1 cellular context compared by ENCODE assay signal in the genomic region with DNA sequence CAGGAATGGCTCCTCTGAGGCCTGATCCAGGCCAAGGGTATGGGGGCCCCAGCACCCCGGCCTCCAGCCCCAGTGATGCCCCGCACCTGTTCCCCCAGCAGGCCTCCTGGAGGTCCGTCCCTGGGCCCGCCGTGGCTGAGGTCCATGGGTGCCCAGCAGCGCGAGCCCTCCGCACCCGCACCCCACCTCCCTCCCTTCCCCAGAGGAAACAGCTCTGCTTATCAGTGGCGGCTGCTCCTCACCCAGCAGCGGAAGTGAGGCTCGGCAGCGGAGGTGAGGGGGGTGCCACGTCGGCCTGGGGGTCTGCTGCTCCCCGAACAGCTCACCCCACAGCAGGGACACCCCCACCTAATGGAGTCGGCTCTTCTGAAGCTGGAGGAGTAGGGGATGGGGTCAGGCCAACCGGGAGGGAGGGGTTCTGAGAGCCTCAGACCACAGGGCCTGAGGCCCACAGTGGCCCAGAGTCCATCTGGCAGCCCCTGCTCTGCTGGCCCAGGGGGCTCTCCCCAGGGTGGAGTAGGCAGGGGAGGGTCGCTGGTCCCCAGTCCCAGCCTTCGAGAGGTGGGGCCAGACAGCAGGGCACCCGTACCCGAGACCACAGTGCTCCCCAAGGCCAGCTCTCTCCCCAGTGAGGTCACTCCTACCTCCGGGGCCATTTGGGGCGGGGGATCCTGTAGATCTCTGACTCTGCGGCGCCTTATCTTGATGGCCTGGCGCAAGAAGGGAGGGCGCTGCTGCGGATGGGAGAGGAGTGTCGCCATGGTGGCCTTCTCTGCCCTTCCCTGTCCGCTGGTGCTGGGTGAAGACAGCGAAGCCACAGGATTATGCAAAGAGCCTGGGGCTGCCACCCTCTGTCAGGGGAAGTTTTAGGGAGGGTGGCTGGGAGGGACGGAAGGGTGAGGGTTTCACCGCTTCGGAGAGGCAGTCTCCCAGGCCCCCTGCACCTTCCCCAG.
TF ChIP-seq lines count a peak whose summit lies in the region.

TSS of gene UNC13D (minus strand) at position 828 of the 953 bp plus-strand sequence. CDS start at position 761, 67 bp downstream.

TF ChIP-seq in HepG2, 621 proteins besides CTCF, POLR2A, EP300 and RAD21 (continued from another document and continues in another):
- no peak for TF ChIP-seq ZXDC (CRISPR knock-in tag; IDR thresholded peaks at IDR 0.05)
- peak; percentile 87 for TF ChIP-seq ZNF546 (CRISPR knock-in tag; conservative IDR thresholded peaks at IDR 0.05)
- peak; percentile 56 for TF ChIP-seq TBX2 (CRISPR knock-in tag; IDR thresholded peaks at IDR 0.05; ENCODE audit: borderline replicate concordance)
- 0 out of 2 replicates have a peak, but pooled peaks have one; percentile 84 for TF ChIP-seq ZNF678 (CRISPR knock-in tag; IDR thresholded peaks at IDR 0.05)
- TF ChIP-seq CHD4 (IDR thresholded peaks at IDR 0.05; ENCODE audit: borderline replicate concordance, low read length): no peak
- TF ChIP-seq DNMT3B (CRISPR knock-in tag; conservative IDR thresholded peaks at IDR 0.05): peak; percentile 55; the same call in 1 of the 2 replicates
- peak; percentile 68; the same call in 1 of the 2 replicates for TF ChIP-seq ZSCAN20 (CRISPR knock-in tag; IDR thresholded peaks at IDR 0.05; ENCODE audit: borderline replicate concordance)
- no peak; the same call in 1 of the 2 replicates for TF ChIP-seq ZNF224 (CRISPR knock-in tag; IDR thresholded peaks at IDR 0.05)
- peak; percentile 13; the same call in 1 of the 2 replicates for TF ChIP-seq RXRB (CRISPR knock-in tag; IDR thresholded peaks at IDR 0.05; ENCODE audit: borderline replicate concordance)
- TF ChIP-seq, protein P1, sequence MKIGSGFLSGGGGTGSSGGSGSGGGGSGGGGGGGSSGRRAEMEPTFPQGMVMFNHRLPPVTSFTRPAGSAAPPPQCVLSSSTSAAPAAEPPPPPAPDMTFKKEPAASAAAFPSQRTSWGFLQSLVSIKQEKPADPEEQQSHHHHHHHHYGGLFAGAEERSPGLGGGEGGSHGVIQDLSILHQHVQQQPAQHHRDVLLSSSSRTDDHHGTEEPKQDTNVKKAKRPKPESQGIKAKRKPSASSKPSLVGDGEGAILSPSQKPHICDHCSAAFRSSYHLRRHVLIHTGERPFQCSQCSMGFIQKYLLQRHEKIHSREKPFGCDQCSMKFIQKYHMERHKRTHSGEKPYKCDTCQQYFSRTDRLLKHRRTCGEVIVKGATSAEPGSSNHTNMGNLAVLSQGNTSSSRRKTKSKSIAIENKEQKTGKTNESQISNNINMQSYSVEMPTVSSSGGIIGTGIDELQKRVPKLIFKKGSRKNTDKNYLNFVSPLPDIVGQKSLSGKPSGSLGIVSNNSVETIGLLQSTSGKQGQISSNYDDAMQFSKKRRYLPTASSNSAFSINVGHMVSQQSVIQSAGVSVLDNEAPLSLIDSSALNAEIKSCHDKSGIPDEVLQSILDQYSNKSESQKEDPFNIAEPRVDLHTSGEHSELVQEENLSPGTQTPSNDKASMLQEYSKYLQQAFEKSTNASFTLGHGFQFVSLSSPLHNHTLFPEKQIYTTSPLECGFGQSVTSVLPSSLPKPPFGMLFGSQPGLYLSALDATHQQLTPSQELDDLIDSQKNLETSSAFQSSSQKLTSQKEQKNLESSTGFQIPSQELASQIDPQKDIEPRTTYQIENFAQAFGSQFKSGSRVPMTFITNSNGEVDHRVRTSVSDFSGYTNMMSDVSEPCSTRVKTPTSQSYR (CRISPR knock-in tag; IDR thresholded peaks at IDR 0.05; ENCODE audit: borderline replicate concordance): 0 out of 2 replicates have a peak, but pooled peaks have one; percentile 4
- TF ChIP-seq ZNF563 (CRISPR knock-in tag; IDR thresholded peaks at IDR 0.05): no peak; the same call in 1 of the 2 replicates
- TF ChIP-seq, protein P2, sequence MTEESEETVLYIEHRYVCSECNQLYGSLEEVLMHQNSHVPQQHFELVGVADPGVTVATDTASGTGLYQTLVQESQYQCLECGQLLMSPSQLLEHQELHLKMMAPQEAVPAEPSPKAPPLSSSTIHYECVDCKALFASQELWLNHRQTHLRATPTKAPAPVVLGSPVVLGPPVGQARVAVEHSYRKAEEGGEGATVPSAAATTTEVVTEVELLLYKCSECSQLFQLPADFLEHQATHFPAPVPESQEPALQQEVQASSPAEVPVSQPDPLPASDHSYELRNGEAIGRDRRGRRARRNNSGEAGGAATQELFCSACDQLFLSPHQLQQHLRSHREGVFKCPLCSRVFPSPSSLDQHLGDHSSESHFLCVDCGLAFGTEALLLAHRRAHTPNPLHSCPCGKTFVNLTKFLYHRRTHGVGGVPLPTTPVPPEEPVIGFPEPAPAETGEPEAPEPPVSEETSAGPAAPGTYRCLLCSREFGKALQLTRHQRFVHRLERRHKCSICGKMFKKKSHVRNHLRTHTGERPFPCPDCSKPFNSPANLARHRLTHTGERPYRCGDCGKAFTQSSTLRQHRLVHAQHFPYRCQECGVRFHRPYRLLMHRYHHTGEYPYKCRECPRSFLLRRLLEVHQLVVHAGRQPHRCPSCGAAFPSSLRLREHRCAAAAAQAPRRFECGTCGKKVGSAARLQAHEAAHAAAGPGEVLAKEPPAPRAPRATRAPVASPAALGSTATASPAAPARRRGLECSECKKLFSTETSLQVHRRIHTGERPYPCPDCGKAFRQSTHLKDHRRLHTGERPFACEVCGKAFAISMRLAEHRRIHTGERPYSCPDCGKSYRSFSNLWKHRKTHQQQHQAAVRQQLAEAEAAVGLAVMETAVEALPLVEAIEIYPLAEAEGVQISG (CRISPR knock-in tag; IDR thresholded peaks at IDR 0.05): peak; percentile 28; the same call in 1 of the 2 replicates
- TF ChIP-seq FLYWCH1 (CRISPR knock-in tag; IDR thresholded peaks at IDR 0.05): no peak
- TF ChIP-seq, protein P3, sequence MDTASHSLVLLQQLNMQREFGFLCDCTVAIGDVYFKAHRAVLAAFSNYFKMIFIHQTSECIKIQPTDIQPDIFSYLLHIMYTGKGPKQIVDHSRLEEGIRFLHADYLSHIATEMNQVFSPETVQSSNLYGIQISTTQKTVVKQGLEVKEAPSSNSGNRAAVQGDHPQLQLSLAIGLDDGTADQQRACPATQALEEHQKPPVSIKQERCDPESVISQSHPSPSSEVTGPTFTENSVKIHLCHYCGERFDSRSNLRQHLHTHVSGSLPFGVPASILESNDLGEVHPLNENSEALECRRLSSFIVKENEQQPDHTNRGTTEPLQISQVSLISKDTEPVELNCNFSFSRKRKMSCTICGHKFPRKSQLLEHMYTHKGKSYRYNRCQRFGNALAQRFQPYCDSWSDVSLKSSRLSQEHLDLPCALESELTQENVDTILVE (CRISPR knock-in tag; IDR thresholded peaks at IDR 0.05): no peak
- peak; percentile 30; the same call in 1 of the 2 replicates for TF ChIP-seq ELF3 (CRISPR knock-in tag; IDR thresholded peaks at IDR 0.05)
- peak; percentile 68; the same call in 1 of the 2 replicates for TF ChIP-seq POLR2G (IDR thresholded peaks at IDR 0.05; ENCODE audit: low read depth, low read length)
- TF ChIP-seq ZNF441 (CRISPR knock-in tag; IDR thresholded peaks at IDR 0.05; ENCODE audit: borderline replicate concordance): no peak; the same call in 1 of the 2 replicates
- TF ChIP-seq, protein P4, sequence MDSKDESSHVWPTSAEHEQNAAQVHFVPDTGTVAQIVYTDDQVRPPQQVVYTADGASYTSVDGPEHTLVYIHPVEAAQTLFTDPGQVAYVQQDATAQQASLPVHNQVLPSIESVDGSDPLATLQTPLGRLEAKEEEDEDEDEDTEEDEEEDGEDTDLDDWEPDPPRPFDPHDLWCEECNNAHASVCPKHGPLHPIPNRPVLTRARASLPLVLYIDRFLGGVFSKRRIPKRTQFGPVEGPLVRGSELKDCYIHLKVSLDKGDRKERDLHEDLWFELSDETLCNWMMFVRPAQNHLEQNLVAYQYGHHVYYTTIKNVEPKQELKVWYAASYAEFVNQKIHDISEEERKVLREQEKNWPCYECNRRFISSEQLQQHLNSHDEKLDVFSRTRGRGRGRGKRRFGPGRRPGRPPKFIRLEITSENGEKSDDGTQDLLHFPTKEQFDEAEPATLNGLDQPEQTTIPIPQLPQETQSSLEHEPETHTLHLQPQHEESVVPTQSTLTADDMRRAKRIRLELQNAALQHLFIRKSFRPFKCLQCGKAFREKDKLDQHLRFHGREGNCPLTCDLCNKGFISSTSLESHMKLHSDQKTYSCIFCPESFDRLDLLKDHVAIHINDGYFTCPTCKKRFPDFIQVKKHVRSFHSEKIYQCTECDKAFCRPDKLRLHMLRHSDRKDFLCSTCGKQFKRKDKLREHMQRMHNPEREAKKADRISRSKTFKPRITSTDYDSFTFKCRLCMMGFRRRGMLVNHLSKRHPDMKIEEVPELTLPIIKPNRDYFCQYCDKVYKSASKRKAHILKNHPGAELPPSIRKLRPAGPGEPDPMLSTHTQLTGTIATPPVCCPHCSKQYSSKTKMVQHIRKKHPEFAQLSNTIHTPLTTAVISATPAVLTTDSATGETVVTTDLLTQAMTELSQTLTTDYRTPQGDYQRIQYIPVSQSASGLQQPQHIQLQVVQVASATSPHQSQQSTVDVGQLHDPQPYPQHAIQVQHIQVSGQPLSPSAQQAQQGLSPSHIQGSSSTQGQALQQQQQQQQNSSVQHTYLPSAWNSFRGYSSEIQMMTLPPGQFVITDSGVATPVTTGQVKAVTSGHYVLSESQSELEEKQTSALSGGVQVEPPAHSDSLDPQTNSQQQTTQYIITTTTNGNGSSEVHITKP (CRISPR knock-in tag; IDR thresholded peaks at IDR 0.05; ENCODE audit: low read depth): no peak
- no peak for TF ChIP-seq HDAC2 (CRISPR knock-in tag; IDR thresholded peaks at IDR 0.05)
- TF ChIP-seq ZNF570 (CRISPR knock-in tag; IDR thresholded peaks at IDR 0.05; ENCODE audit: borderline replicate concordance): no peak
- TF ChIP-seq MBNL3 (CRISPR knock-in tag; conservative IDR thresholded peaks at IDR 0.05): no peak
- no peak for TF ChIP-seq LRRFIP1 (CRISPR knock-in tag; conservative IDR thresholded peaks at IDR 0.05)
- TF ChIP-seq ZBTB37 (CRISPR knock-in tag; IDR thresholded peaks at IDR 0.05): no peak
- TF ChIP-seq ZNF713 (CRISPR knock-in tag; IDR thresholded peaks at IDR 0.05): peak; percentile 32; the same call in 1 of the 2 replicates
